Comparison of ENCODE assay signal across 8 cellular contexts in the genomic region with DNA sequence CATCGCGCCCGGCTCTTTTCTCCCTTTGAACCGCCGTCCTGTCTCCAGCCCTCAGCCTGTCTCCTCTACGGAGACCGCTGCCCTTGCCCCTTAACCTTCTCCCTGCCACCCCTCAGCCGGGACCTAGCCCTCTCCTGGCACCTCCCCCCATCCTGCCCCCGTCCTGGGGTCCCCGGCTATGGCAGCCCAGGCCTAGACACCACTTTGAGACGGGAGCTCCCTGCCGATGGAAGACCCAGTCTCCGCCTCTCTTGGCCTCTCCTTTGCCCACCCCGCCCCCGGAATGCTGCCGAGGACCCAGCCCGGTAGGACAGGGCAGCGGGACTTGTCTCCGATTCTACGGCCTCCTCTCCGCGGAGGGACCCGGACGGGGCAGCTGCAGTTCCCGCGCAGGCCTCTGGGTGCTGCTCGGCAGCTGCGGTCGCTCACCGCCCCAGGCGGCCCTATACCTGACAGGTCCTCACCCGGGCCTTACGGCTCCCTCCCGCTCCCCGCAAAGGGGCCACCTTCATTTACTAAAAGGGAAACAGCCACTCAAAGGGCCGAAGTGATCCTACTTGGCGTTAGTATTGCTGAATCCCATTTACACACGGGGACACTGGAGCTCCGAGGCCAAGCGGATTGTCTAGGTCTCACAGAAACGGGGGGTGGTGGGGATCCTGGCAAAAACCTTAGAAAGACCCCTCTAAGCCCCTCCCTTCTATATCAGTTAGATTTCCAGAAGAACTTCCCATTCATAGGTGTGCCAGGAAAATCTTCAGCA.
DNase-seq lines count a peak whose midpoint lies in the region; ATAC-seq lines count a peak whose summit lies in the region.

No MANE protein-coding gene starts in this region.

- H3K4me3 Mint-ChIP-seq in central memory CD8-positive, alpha-beta T cell: peak overlapping the region; percentile 48

- no peak overlapping the region for H3K27ac Mint-ChIP-seq in central memory CD8-positive, alpha-beta T cell (ENCODE audit: low read depth)

- peaks cover 82% of the 10 kb centered on the region for H3K27me3 Mint-ChIP-seq in central memory CD8-positive, alpha-beta T cell

- ATAC-seq in central memory CD8-positive, alpha-beta T cell (replicated peaks; ENCODE audit: extremely low read depth, poor library complexity, severe bottlenecking): peak; percentile 91

- no peaks in the 10 kb centered on the region for H3K9me3 Mint-ChIP-seq in central memory CD8-positive, alpha-beta T cell

- DNase-seq in COLO668 (lab: John Stamatoyannopoulos, UW; ENCODE audit: unreplicated experiment) (peak; percentile 49), GOT3 (lab: John Stamatoyannopoulos, UW) (peak; percentile 22), NCI-H2227 (lab: John Stamatoyannopoulos, UW; ENCODE audit: unreplicated experiment) (peak; percentile 85), kidney tubule cell (ENCODE audit: low spot score) (peak; percentile 75), NCI-H446 treated with DMSO at 0.1 percent for 48 hours (lab: John Stamatoyannopoulos, UW) (no peak)
- peak; percentile 50 to 72 for DNase-seq in activated CD4-positive, alpha-beta T cell treated with anti-CD3 and anti-CD28 coated beads for 24 hours (ENCODE audit: low read depth in 2 of 2)
- peak; percentile 48 to 61 for DNase-seq in central memory CD8-positive, alpha-beta T cell (ENCODE audit: low spot score in 2 of 2)
- peak; percentile 63 to 79 for DNase-seq in stimulated activated CD4-positive, alpha-beta T cell treated with anti-CD3 and anti-CD28 coated beads, Interleukin-2, amount 100 ng/mL, for 48 hours

- H3K4me1 Mint-ChIP-seq in central memory CD8-positive, alpha-beta T cell: peaks cover 7% of the 10 kb centered on the region

- peaks cover 3% of the 10 kb centered on the region for H3K36me3 Mint-ChIP-seq in central memory CD8-positive, alpha-beta T cell (ENCODE audit: insufficient read depth)
